ENCODE assay signal across 1 cellular context in the genomic region with DNA sequence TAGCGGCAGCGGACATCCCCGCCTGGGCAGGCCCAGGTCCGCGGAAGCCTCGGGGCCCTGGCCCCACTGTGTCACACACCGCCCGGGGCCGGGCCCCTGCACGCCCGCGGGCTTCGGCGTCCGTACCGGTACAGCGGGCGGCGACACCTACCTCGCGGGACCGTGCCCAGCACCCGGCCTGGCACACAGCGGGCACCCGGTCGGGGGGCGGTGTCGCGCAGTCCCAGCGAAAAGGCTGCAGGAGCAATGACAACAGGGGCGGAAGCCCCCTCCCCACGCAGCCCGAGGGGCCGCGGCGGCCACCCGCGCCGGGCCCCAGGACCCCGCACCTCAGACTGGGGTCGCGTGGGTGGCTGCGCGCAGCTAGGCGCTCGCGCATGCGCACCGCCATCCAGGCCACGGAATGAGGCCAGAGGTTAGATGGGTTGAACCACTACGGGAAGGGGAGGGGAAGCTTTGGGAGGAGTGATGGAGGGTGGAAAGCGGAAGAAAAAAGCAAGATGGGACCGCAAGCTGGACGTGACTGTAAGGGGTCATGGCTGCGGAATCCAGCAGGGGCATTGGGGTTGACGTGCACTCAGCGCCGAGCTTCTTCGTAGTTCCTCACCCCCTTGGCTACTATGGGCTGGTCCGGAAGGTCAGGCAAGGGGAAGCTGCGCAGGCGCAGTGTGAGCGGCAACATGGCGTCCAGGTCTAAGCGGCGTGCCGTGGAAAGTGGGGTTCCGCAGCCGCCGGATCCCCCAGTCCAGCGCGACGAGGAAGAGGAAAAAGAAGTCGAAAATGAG.
TF ChIP-seq lines count a peak whose summit lies in the region.

A gene (plus strand): TSS at position 669 of the 785 bp plus-strand sequence. CDS start 12 bp downstream, at position 681.
A gene (minus strand): TSS at position 381 of the 785 bp plus-strand sequence. CDS start 6,759 bp downstream, outside the sequence.

TF ChIP-seq in K562, 482 proteins besides CTCF, POLR2A, EP300 and RAD21 (continues in another document):
- TF ChIP-seq, protein P1, sequence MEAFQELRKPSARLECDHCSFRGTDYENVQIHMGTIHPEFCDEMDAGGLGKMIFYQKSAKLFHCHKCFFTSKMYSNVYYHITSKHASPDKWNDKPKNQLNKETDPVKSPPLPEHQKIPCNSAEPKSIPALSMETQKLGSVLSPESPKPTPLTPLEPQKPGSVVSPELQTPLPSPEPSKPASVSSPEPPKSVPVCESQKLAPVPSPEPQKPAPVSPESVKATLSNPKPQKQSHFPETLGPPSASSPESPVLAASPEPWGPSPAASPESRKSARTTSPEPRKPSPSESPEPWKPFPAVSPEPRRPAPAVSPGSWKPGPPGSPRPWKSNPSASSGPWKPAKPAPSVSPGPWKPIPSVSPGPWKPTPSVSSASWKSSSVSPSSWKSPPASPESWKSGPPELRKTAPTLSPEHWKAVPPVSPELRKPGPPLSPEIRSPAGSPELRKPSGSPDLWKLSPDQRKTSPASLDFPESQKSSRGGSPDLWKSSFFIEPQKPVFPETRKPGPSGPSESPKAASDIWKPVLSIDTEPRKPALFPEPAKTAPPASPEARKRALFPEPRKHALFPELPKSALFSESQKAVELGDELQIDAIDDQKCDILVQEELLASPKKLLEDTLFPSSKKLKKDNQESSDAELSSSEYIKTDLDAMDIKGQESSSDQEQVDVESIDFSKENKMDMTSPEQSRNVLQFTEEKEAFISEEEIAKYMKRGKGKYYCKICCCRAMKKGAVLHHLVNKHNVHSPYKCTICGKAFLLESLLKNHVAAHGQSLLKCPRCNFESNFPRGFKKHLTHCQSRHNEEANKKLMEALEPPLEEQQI (IDR thresholded peaks at IDR 0.05) = peak; percentile 35; the same call in 1 of the 2 replicates
- TF ChIP-seq, protein P2, sequence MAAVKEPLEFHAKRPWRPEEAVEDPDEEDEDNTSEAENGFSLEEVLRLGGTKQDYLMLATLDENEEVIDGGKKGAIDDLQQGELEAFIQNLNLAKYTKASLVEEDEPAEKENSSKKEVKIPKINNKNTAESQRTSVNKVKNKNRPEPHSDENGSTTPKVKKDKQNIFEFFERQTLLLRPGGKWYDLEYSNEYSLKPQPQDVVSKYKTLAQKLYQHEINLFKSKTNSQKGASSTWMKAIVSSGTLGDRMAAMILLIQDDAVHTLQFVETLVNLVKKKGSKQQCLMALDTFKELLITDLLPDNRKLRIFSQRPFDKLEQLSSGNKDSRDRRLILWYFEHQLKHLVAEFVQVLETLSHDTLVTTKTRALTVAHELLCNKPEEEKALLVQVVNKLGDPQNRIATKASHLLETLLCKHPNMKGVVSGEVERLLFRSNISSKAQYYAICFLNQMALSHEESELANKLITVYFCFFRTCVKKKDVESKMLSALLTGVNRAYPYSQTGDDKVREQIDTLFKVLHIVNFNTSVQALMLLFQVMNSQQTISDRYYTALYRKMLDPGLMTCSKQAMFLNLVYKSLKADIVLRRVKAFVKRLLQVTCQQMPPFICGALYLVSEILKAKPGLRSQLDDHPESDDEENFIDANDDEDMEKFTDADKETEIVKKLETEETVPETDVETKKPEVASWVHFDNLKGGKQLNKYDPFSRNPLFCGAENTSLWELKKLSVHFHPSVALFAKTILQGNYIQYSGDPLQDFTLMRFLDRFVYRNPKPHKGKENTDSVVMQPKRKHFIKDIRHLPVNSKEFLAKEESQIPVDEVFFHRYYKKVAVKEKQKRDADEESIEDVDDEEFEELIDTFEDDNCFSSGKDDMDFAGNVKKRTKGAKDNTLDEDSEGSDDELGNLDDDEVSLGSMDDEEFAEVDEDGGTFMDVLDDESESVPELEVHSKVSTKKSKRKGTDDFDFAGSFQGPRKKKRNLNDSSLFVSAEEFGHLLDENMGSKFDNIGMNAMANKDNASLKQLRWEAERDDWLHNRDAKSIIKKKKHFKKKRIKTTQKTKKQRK (IDR thresholded peaks at IDR 0.05; ENCODE audit: borderline replicate concordance, low read depth, low read length) = no peak
- TF ChIP-seq SREBF1 (IDR thresholded peaks at IDR 0.05; ENCODE audit: borderline replicate concordance, low read depth, low read length) = peak; percentile 89
- peak; percentile 64; the same call in 1 of the 2 replicates for TF ChIP-seq MYC (IDR thresholded peaks at IDR 0.05; ENCODE audit: low read depth, low read length)
- TF ChIP-seq MYC (CRISPR knock-in tag; IDR thresholded peaks at IDR 0.05; ENCODE audit: borderline replicate concordance, low read depth) = no peak
- TF ChIP-seq GABPB1 (CRISPR knock-in tag; IDR thresholded peaks at IDR 0.05) = peak; percentile 57; the same call in 1 of the 2 replicates
- no peak for TF ChIP-seq ETS2 (tag; IDR thresholded peaks at IDR 0.05; ENCODE audit: borderline replicate concordance, poor library complexity, severe bottlenecking)
- 0 out of 2 replicates have a peak, but pooled peaks have one; percentile 19 for TF ChIP-seq MEF2D (tag; conservative IDR thresholded peaks at IDR 0.05; ENCODE audit: low read depth)
- TF ChIP-seq MAFF (IDR thresholded peaks at IDR 0.05; ENCODE audit: low read length) = peak; percentile 65
- peak; percentile 100 for TF ChIP-seq ATF7 (IDR thresholded peaks at IDR 0.05)
- no peak for TF ChIP-seq SMAD1 (IDR thresholded peaks at IDR 0.05; ENCODE audit: low read depth, low read length, partially characterized antibody)
- TF ChIP-seq, protein P3, sequence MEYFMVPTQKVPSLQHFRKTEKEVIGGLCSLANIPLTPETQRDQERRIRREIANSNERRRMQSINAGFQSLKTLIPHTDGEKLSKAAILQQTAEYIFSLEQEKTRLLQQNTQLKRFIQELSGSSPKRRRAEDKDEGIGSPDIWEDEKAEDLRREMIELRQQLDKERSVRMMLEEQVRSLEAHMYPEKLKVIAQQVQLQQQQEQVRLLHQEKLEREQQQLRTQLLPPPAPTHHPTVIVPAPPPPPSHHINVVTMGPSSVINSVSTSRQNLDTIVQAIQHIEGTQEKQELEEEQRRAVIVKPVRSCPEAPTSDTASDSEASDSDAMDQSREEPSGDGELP (CRISPR knock-in tag; IDR thresholded peaks at IDR 0.05; ENCODE audit: borderline replicate concordance) = peak; percentile 8; the same call in 1 of the 2 replicates
- TF ChIP-seq, protein P4, sequence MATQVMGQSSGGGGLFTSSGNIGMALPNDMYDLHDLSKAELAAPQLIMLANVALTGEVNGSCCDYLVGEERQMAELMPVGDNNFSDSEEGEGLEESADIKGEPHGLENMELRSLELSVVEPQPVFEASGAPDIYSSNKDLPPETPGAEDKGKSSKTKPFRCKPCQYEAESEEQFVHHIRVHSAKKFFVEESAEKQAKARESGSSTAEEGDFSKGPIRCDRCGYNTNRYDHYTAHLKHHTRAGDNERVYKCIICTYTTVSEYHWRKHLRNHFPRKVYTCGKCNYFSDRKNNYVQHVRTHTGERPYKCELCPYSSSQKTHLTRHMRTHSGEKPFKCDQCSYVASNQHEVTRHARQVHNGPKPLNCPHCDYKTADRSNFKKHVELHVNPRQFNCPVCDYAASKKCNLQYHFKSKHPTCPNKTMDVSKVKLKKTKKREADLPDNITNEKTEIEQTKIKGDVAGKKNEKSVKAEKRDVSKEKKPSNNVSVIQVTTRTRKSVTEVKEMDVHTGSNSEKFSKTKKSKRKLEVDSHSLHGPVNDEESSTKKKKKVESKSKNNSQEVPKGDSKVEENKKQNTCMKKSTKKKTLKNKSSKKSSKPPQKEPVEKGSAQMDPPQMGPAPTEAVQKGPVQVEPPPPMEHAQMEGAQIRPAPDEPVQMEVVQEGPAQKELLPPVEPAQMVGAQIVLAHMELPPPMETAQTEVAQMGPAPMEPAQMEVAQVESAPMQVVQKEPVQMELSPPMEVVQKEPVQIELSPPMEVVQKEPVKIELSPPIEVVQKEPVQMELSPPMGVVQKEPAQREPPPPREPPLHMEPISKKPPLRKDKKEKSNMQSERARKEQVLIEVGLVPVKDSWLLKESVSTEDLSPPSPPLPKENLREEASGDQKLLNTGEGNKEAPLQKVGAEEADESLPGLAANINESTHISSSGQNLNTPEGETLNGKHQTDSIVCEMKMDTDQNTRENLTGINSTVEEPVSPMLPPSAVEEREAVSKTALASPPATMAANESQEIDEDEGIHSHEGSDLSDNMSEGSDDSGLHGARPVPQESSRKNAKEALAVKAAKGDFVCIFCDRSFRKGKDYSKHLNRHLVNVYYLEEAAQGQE (CRISPR knock-in tag; IDR thresholded peaks at IDR 0.05; ENCODE audit: low read depth) = no peak
- no peak for TF ChIP-seq ZNF778 (CRISPR knock-in tag; IDR thresholded peaks at IDR 0.05)
- TF ChIP-seq, protein P5, sequence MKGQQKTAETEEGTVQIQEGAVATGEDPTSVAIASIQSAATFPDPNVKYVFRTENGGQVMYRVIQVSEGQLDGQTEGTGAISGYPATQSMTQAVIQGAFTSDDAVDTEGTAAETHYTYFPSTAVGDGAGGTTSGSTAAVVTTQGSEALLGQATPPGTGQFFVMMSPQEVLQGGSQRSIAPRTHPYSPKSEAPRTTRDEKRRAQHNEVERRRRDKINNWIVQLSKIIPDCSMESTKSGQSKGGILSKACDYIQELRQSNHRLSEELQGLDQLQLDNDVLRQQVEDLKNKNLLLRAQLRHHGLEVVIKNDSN (CRISPR knock-in tag; IDR thresholded peaks at IDR 0.05) = peak; percentile 21; the same call in 1 of the 2 replicates
- TF ChIP-seq PHF20 (IDR thresholded peaks at IDR 0.05; ENCODE audit: partially characterized antibody) = no peak
- TF ChIP-seq TAF9B (IDR thresholded peaks at IDR 0.05; ENCODE audit: partially characterized antibody) = peak; percentile 89
- TF ChIP-seq, protein P6, sequence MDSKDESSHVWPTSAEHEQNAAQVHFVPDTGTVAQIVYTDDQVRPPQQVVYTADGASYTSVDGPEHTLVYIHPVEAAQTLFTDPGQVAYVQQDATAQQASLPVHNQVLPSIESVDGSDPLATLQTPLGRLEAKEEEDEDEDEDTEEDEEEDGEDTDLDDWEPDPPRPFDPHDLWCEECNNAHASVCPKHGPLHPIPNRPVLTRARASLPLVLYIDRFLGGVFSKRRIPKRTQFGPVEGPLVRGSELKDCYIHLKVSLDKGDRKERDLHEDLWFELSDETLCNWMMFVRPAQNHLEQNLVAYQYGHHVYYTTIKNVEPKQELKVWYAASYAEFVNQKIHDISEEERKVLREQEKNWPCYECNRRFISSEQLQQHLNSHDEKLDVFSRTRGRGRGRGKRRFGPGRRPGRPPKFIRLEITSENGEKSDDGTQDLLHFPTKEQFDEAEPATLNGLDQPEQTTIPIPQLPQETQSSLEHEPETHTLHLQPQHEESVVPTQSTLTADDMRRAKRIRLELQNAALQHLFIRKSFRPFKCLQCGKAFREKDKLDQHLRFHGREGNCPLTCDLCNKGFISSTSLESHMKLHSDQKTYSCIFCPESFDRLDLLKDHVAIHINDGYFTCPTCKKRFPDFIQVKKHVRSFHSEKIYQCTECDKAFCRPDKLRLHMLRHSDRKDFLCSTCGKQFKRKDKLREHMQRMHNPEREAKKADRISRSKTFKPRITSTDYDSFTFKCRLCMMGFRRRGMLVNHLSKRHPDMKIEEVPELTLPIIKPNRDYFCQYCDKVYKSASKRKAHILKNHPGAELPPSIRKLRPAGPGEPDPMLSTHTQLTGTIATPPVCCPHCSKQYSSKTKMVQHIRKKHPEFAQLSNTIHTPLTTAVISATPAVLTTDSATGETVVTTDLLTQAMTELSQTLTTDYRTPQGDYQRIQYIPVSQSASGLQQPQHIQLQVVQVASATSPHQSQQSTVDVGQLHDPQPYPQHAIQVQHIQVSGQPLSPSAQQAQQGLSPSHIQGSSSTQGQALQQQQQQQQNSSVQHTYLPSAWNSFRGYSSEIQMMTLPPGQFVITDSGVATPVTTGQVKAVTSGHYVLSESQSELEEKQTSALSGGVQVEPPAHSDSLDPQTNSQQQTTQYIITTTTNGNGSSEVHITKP (IDR thresholded peaks at IDR 0.05; ENCODE audit: partially characterized antibody) = peak; percentile 100
- TF ChIP-seq ARID1B (IDR thresholded peaks at IDR 0.05) = peak; percentile 52; the same call in 1 of the 2 replicates
- TF ChIP-seq EGR1 (conservative IDR thresholded peaks at IDR 0.05) = peak; percentile 35; the same call in 1 of the 2 replicates
- TF ChIP-seq PHB2 (IDR thresholded peaks at IDR 0.05; ENCODE audit: low read depth) = peak; percentile 23; the same call in 1 of the 2 replicates
- TF ChIP-seq DIDO1 (tag; IDR thresholded peaks at IDR 0.05; ENCODE audit: low read depth) = peak; percentile 51; the same call in 1 of the 2 replicates
- TF ChIP-seq YY1 (IDR thresholded peaks at IDR 0.05; ENCODE audit: borderline replicate concordance in 1 of 3, control insufficient read depth in 1 of 3, extremely low read depth in 1 of 3, insufficient read depth in 3 of 3, insufficient read length in 1 of 3, insufficient replicate concordance in 2 of 3, low read depth in 1 of 3, low read length in 2 of 3) = peak; percentile 76 to 93 (median 90)
